8 cellular contexts compared by ENCODE assay signal in genomic region chr3:11820540-11821041, GRCh38. TPM values are rescaled to one million over a fixed set of nuclear protein-coding genes. Genes with fewer than 3 reads are reported as not detected.
DNase-seq lines count a peak whose midpoint lies in the region; ATAC-seq, FAIRE-seq and TF ChIP-seq lines count a peak whose summit lies in the region.

No MANE protein-coding gene starts in this region.

- in situ Hi-C loops in ACHN (cut with HindIII; ENCODE audit: low pct_ligation_motif_present, low pct_unique_long_range_greater_than_20kb, low sequenced_read_pairs) (no loop called here), brain microvascular endothelial cell (cut with HindIII; ENCODE audit: low pct_ligation_motif_present, low sequenced_read_pairs) (no loop called here)

- ATAC-seq in GM18868 (IDR thresholded peaks at IDR 0.05; ENCODE audit: unreplicated experiment) (peak; percentile 91), HG03159 (IDR thresholded peaks at IDR 0.05; ENCODE audit: unreplicated experiment) (peak; percentile 74)

- no peak for FAIRE-seq in frontal cortex (lab: Jason Lieb, UNC)

- H3K4me3 ChIP-seq in brain microvascular endothelial cell (ENCODE audit: low read depth, low read length) = no peak overlapping the region

- DNase-seq in ACHN (peak; percentile 25), brain microvascular endothelial cell (peak; percentile 12), frontal cortex (ENCODE audit: low spot score in 2 of 2) (no peak), NCI-H774 (lab: John Stamatoyannopoulos, UW) (no peak), UCSD-AML1 (lab: John Stamatoyannopoulos, UW; ENCODE audit: unreplicated experiment) (no peak), midbrain (lab: John Stamatoyannopoulos, UW) (no peak)

- no peaks in the 10 kb centered on the region for H3K27me3 ChIP-seq in brain microvascular endothelial cell (replicated peaks)

- no peak overlapping the region for H3K27ac ChIP-seq in brain microvascular endothelial cell

- peak; percentile 40 for TF ChIP-seq CTCF in brain microvascular endothelial cell (IDR thresholded peaks at IDR 0.05; ENCODE audit: low read depth, low read length, missing control alignments)

- H3K36me3 ChIP-seq in brain microvascular endothelial cell (replicated peaks) = peaks cover 10% of the 10 kb centered on the region

RNA-seq across cellular contexts. Expression of gene TAMM41, which starts 26.1 kb away (rescaled TPM):
- 10.2 TPM for total RNA-seq in frontal cortex

Comparison
In these comparisons a context has a peak if more than half of its experiments do, and no peak if none do; other contexts are left out.
1. DNase-seq: peak in ACHN (single experiment) and brain microvascular endothelial cell (single experiment); none in frontal cortex (0 of 2), NCI-H774 (single experiment), UCSD-AML1 (single experiment) and midbrain (single experiment).